In genomic region chr16:4653981-4654380, GRCh38 we compare ENCODE assay signal across 20 cellular contexts. TPM values are rescaled to one million over a fixed set of nuclear protein-coding genes. Genes with fewer than 3 reads are reported as not detected.
DNase-seq lines count a peak whose midpoint lies in the region; ATAC-seq, FAIRE-seq and TF ChIP-seq lines count a peak whose summit lies in the region.
"Had no signal": no experiment of that assay in that cellular context is flagged by ENCODE, and none has a peak within 500 bp of the region (broad histone marks: within the 10 kb centered on the region; RNA-seq: fewer than 3 reads in every experiment).

No MANE protein-coding gene starts in this region.

- H3K27ac ChIP-seq in C4-2B (peak overlapping the region; percentile 65), kidney (ENCODE audit: low read depth in 2 of 2, low read length in 2 of 2) (peak overlapping the region; percentile 75 to 84), neural progenitor cell (no peak overlapping the region), esophagus squamous epithelium (no peak overlapping the region)
- H3K27ac ChIP-seq: ascending aorta, gastrocnemius medialis had no signal

- no peak for TF ChIP-seq POLR2A in esophagus squamous epithelium (IDR thresholded peaks at IDR 0.05)

- H3K79me2 ChIP-seq in neural progenitor cell (ENCODE audit: low read depth): no peaks in the 10 kb centered on the region

- TF ChIP-seq CTCF in C4-2B (conservative IDR thresholded peaks at IDR 0.05) (no peak), kidney (IDR thresholded peaks at IDR 0.05; ENCODE audit: borderline replicate concordance, extremely low read depth, insufficient read depth) (no peak), neural progenitor cell (IDR thresholded peaks at IDR 0.05) (no peak), esophagus squamous epithelium (IDR thresholded peaks at IDR 0.05) (no peak)

- H3K9me3 ChIP-seq in kidney (ENCODE audit: control insufficient read depth in 1 of 2, low read length in 2 of 2) (no peaks in the 10 kb centered on the region), neural progenitor cell (ENCODE audit: low read depth) (no peaks in the 10 kb centered on the region), esophagus squamous epithelium (no peaks in the 10 kb centered on the region)
- H3K9me3 ChIP-seq: ascending aorta, gastrocnemius medialis, neutrophil had no signal

- peaks cover 11 to 23% of the 10 kb centered on the region in 2 donors for H3K36me3 ChIP-seq in kidney (ENCODE audit: control insufficient read depth in 1 of 2, insufficient read depth in 2 of 2, low read length in 2 of 2)
- H3K36me3 ChIP-seq in neural progenitor cell: no peaks in the 10 kb centered on the region
- H3K36me3 ChIP-seq in esophagus squamous epithelium: peaks cover 25 to 100% (median 26%) of the 10 kb centered on the region in 3 donors

- H3K4me3 ChIP-seq in kidney (ENCODE audit: low read length in 2 of 2) (no peak overlapping the region), neural progenitor cell (no peak overlapping the region), esophagus squamous epithelium (no peak overlapping the region)
- H3K4me3 ChIP-seq: ascending aorta, gastrocnemius medialis, K562 had no signal

- H3K27me3 ChIP-seq in neural progenitor cell: no peaks in the 10 kb centered on the region
- H3K27me3 ChIP-seq in esophagus squamous epithelium: no peaks in the 10 kb centered on the region
- H3K27me3 ChIP-seq: ascending aorta, gastrocnemius medialis, neutrophil had no signal

- H4K20me1 ChIP-seq in neural progenitor cell (ENCODE audit: low read depth): peaks cover 4% of the 10 kb centered on the region

- WGBS in esophagus squamous epithelium, 2 donors: 60 to 61% methylated on average over 1 to 5 of the region's 6 CpGs

- no peak for ATAC-seq in HG03196 (IDR thresholded peaks at IDR 0.05; ENCODE audit: unreplicated experiment)
- ATAC-seq: gastrocnemius medialis, K562, Panc1 had no signal

- H3K4me1 ChIP-seq in kidney (ENCODE audit: control insufficient read depth in 1 of 2, insufficient read depth in 1 of 2, low read depth in 1 of 2, low read length in 2 of 2) (peaks cover 18 to 28% of the 10 kb centered on the region in 2 donors), neural progenitor cell (no peaks in the 10 kb centered on the region), esophagus squamous epithelium (peaks cover 0 to 9% (median 0%) of the 10 kb centered on the region in 3 donors)
- H3K4me1 ChIP-seq: ascending aorta had no signal

- H3K9ac ChIP-seq in kidney (ENCODE audit: low read length in 2 of 2) (no peak overlapping the region), neural progenitor cell (peak overlapping the region; percentile 42)

- peaks cover 4% of the 10 kb centered on the region for H3K27me3 Mint-ChIP-seq in neural progenitor cell (ENCODE audit: insufficient read depth, low read depth)
- H3K27me3 Mint-ChIP-seq: CD8-positive, alpha-beta memory T cell; stimulated activated naive CD8-positive, alpha-beta T cell treated with anti-CD3 and anti-CD28 coated beads, Interleukin-15, Interleukin-2, amounts not matched to agents 100 ng/mL and 50 ng/mL, for 24 hours had no signal

- H3K27ac Mint-ChIP-seq in neural progenitor cell: no peak overlapping the region
- H3K27ac Mint-ChIP-seq: activated naive CD4-positive, alpha-beta T cell treated with anti-CD3 and anti-CD28 coated beads for 36 hours; stimulated activated naive CD8-positive, alpha-beta T cell treated with anti-CD3 and anti-CD28 coated beads, Interleukin-15, Interleukin-2, amounts not matched to agents 100 ng/mL and 50 ng/mL, for 24 hours had no signal

- intact Hi-C loops in kidney (cut with DNase I): no loop called here
- intact Hi-C loops in esophagus squamous epithelium (cut with DNase I): no loop called here

- no peak for FAIRE-seq in kidney (lab: Jason Lieb, UNC)
- FAIRE-seq: K562 had no signal

- H2AFZ ChIP-seq in neural progenitor cell (replicated peaks): no peak overlapping the region

- no peaks in the 10 kb centered on the region for H3K4me1 Mint-ChIP-seq in neural progenitor cell

- peak; percentile 33 for DNase-seq in NCI-H69 (lab: John Stamatoyannopoulos, UW)
- no peak for DNase-seq in kidney
- no peak for DNase-seq in neural progenitor cell (ENCODE audit: low spot score)
- no peak for DNase-seq in esophagus squamous epithelium (lab: John Stamatoyannopoulos, UW)
- no peak for DNase-seq in ureter (ENCODE audit: low spot score)
- DNase-seq in NCI-H2107 treated with DMSO at 0.1 percent for 48 hours (lab: John Stamatoyannopoulos, UW; ENCODE audit: unreplicated experiment): no peak
- DNase-seq: activated naive CD4-positive, alpha-beta T cell treated with anti-CD3 and anti-CD28 coated beads for 36 hours; activated T-cell treated with anti-CD3 and anti-CD28 coated beads for 4 hours; CD8-positive, alpha-beta memory T cell; cortex of kidney; EL; gastrocnemius medialis; NCI-H2081 treated with DMSO at 0.1 percent for 48 hours had no signal

- peaks cover 9% of the 10 kb centered on the region for H3K36me3 Mint-ChIP-seq in neural progenitor cell

- no peak overlapping the region for H3K4me3 Mint-ChIP-seq in neural progenitor cell
- H3K4me3 Mint-ChIP-seq: activated naive CD4-positive, alpha-beta T cell treated with anti-CD3 and anti-CD28 coated beads for 36 hours; CD8-positive, alpha-beta memory T cell; stimulated activated naive CD8-positive, alpha-beta T cell treated with anti-CD3 and anti-CD28 coated beads, Interleukin-15, Interleukin-2, amounts not matched to agents 100 ng/mL and 50 ng/mL, for 24 hours had no signal

- H3K4me2 ChIP-seq in neural progenitor cell: no peak overlapping the region

- H3F3A ChIP-seq in neural progenitor cell (ENCODE audit: low read depth): no peaks in the 10 kb centered on the region

- H3K9me3 Mint-ChIP-seq in neural progenitor cell: peaks cover 7% of the 10 kb centered on the region
- H3K9me3 Mint-ChIP-seq: activated naive CD4-positive, alpha-beta T cell treated with anti-CD3 and anti-CD28 coated beads for 36 hours; CD8-positive, alpha-beta memory T cell; stimulated activated naive CD8-positive, alpha-beta T cell treated with anti-CD3 and anti-CD28 coated beads, Interleukin-15, Interleukin-2, amounts not matched to agents 100 ng/mL and 50 ng/mL, for 24 hours had no signal

RNA-seq across cellular contexts. Expression of gene MGRN1, which starts 29.4 kb away (rescaled TPM):
- total RNA-seq in kidney (90.8 TPM), neural progenitor cell (ENCODE audit: low replicate concordance) (17.5 and 22.4 TPM in 2 replicates), esophagus squamous epithelium (10 to 100 TPM; 15.8 to 25.6 (median 22.0) TPM), ureter (104 TPM)
- 19.7 TPM for polyA plus RNA-seq in kidney (ENCODE audit: insufficient read depth, low read depth, low replicate concordance)

RNA-seq across cellular contexts. Expression of gene UBALD1, which starts 39.3 kb away (rescaled TPM):
- 38.3 TPM for total RNA-seq in kidney
- 31.8 TPM for polyA plus RNA-seq in kidney (ENCODE audit: insufficient read depth, low read depth, low replicate concordance)
- 0.97 and 11.9 TPM in 2 replicates for total RNA-seq in neural progenitor cell (ENCODE audit: low replicate concordance)
- total RNA-seq in esophagus squamous epithelium: 10 to 100 TPM in 1 of 4 donors, 1 to 10 TPM in 3; 5.9 to 17.0 (median 9.6) TPM
- total RNA-seq in ureter: 27.2 TPM

RNA-seq across cellular contexts. Expression of gene NUDT16L1, which starts 39.4 kb away (rescaled TPM):
- 30.6 TPM for total RNA-seq in kidney
- 69.4 TPM for polyA plus RNA-seq in kidney (ENCODE audit: insufficient read depth, low read depth, low replicate concordance)
- 10.9 and 39.3 TPM in 2 replicates for total RNA-seq in neural progenitor cell (ENCODE audit: low replicate concordance)
- total RNA-seq in esophagus squamous epithelium: 10 to 100 TPM; 18.5 to 27.8 (median 21.0) TPM
- 33.1 TPM for total RNA-seq in ureter

Comparison
In these comparisons a context has a peak if more than half of its experiments do, and no peak if none do; other contexts are left out.
1. H3K27ac ChIP-seq: peak in C4-2B (single experiment) and kidney (2 of 2); none in neural progenitor cell (single experiment) and esophagus squamous epithelium (0 of 4).